In genomic region chr14:72745991-72746980, GRCh38 we compare ENCODE assay signal across 12 cellular contexts.
DNase-seq lines count a peak whose midpoint lies in the region; ATAC-seq and FAIRE-seq lines count a peak whose summit lies in the region.
"Had no signal": no experiment of that assay in that cellular context is flagged by ENCODE, and none has a peak within 500 bp of the region (broad histone marks: within the 10 kb centered on the region; RNA-seq: fewer than 3 reads in every experiment).

No MANE protein-coding gene starts in this region.

- CTCF ChIA-PET in activated naive CD4-positive, alpha-beta T cell treated with anti-CD3 and anti-CD28 coated beads for 36 hours (lab: Charles Lee) = no interaction called here

- intact Hi-C loops in activated naive CD4-positive, alpha-beta T cell treated with anti-CD3 and anti-CD28 coated beads for 36 hours (cut with micrococcal nuclease) = no loop called here
- intact Hi-C loops in cardiac septum (cut with DNase I) = no loop called here

- no peaks in the 10 kb centered on the region for H3K27me3 Mint-ChIP-seq in activated naive CD4-positive, alpha-beta T cell treated with anti-CD3 and anti-CD28 coated beads for 36 hours (ENCODE audit: low read depth)

- peak; percentile 97 for FAIRE-seq in urothelium cell line (lab: Jason Lieb, UNC)
- FAIRE-seq: GM12891 had no signal

- H3K36me3 Mint-ChIP-seq in activated naive CD4-positive, alpha-beta T cell treated with anti-CD3 and anti-CD28 coated beads for 36 hours (ENCODE audit: low read depth) = no peaks in the 10 kb centered on the region
- H3K36me3 Mint-ChIP-seq in activated naive CD4-positive, alpha-beta T cell treated with anti-CD3 and anti-CD28 coated beads, Interleukin-2, amount 50 U/mL, for 72 hours = peaks cover 0 to 19% of the 10 kb centered on the region in 2 donors

- H3K4me1 Mint-ChIP-seq in activated naive CD4-positive, alpha-beta T cell treated with anti-CD3 and anti-CD28 coated beads for 36 hours (ENCODE audit: low read depth) = no peaks in the 10 kb centered on the region

- peak; percentile 15 for DNase-seq in activated naive CD4-positive, alpha-beta T cell treated with anti-CD3 and anti-CD28 coated beads for 36 hours
- DNase-seq in activated naive CD4-positive, alpha-beta T cell treated with anti-CD3 and anti-CD28 coated beads, Interleukin-2, amount 50 U/mL, for 72 hours (ENCODE audit: low spot score in 2 of 2) = no peak
- DNase-seq in amniotic epithelial cell (ENCODE audit: low read depth) = peak; percentile 31
- peak; percentile 66 for DNase-seq in cardiac septum (ENCODE audit: low spot score)
- peak; percentile 64 for DNase-seq in urothelium cell line (ENCODE audit: low spot score)
- DNase-seq: NCI-H1417, nephron progenitor cell had no signal

- H3K9me3 Mint-ChIP-seq in activated naive CD4-positive, alpha-beta T cell treated with anti-CD3 and anti-CD28 coated beads for 36 hours = peaks cover 7% of the 10 kb centered on the region
- peaks cover 9 to 10% of the 10 kb centered on the region in 2 donors for H3K9me3 Mint-ChIP-seq in activated naive CD4-positive, alpha-beta T cell treated with anti-CD3 and anti-CD28 coated beads, Interleukin-2, amount 50 U/mL, for 72 hours

- H3K4me3 Mint-ChIP-seq in activated naive CD4-positive, alpha-beta T cell treated with anti-CD3 and anti-CD28 coated beads for 36 hours = no peak overlapping the region
- H3K4me3 Mint-ChIP-seq: brain, nephron progenitor cell had no signal

- H3K27ac Mint-ChIP-seq in activated naive CD4-positive, alpha-beta T cell treated with anti-CD3 and anti-CD28 coated beads for 36 hours = no peak overlapping the region
- no peak overlapping the region for H3K27ac Mint-ChIP-seq in activated naive CD4-positive, alpha-beta T cell treated with anti-CD3 and anti-CD28 coated beads, Interleukin-2, amount 50 U/mL, for 72 hours
- H3K27ac Mint-ChIP-seq: nephron progenitor cell had no signal

- ATAC-seq in activated naive CD4-positive, alpha-beta T cell treated with anti-CD3 and anti-CD28 coated beads, Interleukin-2, amount 50 U/mL, for 72 hours = no peak
- ATAC-seq in GM21515 (IDR thresholded peaks at IDR 0.05; ENCODE audit: unreplicated experiment) = no peak
- no peak for ATAC-seq in GM19467 (IDR thresholded peaks at IDR 0.05; ENCODE audit: unreplicated experiment)
- no peak for ATAC-seq in GM21526 (IDR thresholded peaks at IDR 0.05; ENCODE audit: low FRiP score, unreplicated experiment)

Comparison
In these comparisons a context has a peak if more than half of its experiments do, and no peak if none do; other contexts are left out.
1. DNase-seq: peak in activated naive CD4-positive, alpha-beta T cell treated with anti-CD3 and anti-CD28 coated beads for 36 hours (single experiment), amniotic epithelial cell (single experiment), cardiac septum (single experiment) and urothelium cell line (single experiment); none in activated naive CD4-positive, alpha-beta T cell treated with anti-CD3 and anti-CD28 coated beads, Interleukin-2, amount 50 U/mL, for 72 hours (0 of 2).